Comparison of ENCODE assay signal across 1 cellular context in the genomic region with DNA sequence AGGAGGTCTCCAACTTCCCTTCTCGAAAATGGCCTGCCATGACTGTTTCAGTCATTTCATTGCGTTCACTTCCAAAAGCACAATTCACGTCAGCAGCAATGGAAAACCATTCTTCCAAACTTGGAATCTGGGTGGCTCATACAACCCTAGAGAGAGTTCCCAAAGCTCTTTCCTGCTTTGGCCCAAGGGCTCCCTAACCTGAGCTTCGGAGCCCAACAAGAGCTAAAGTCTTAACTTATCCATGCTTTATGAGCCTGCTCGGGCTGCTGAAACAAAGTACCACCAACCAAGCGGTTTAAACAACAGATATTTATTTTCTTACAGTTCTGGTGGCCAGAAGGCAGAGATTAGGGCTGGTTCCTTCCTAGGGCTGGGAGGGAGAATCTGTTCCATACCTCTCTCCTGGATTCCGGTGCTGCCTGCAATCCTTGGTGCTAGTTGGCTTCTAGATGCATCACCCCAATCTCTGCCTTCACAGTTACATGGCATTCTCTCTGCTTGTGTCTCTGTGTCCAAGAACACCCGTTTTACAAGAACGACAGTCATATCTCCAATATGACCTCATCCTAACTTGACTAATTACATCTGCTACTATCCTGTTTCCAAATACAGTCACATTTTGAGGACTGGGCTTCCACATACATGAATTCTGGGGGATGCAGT.
TF ChIP-seq lines count a peak whose summit lies in the region.

No MANE protein-coding gene starts in this region.

TF ChIP-seq in WTC11, 78 proteins besides CTCF, POLR2A, EP300 and RAD21 (continued from another document):
- no peak for TF ChIP-seq MLX (CRISPR knock-in tag; IDR thresholded peaks at IDR 0.05)
